ENCODE assay signal across 23 cellular contexts in genomic region chr14:38838979-38839323, GRCh38.
"Had no signal": no experiment of that assay in that cellular context is flagged by ENCODE, and none has a peak within 500 bp of the region (broad histone marks: within the 10 kb centered on the region; RNA-seq: fewer than 3 reads in every experiment).

No MANE protein-coding gene starts in this region.

- H3K9me3 ChIP-seq: gastrocnemius medialis, pancreas, thyroid gland, vagina had no signal

- ATAC-seq: effector memory CD8-positive, alpha-beta T cell; esophagus mucosa; left lobe of liver; sciatic nerve; stimulated activated naive CD8-positive, alpha-beta T cell treated with anti-CD3 and anti-CD28 coated beads, Interleukin-15, amount 100 ng/mL, for 72 hours had no signal

- H3K27ac Mint-ChIP-seq: effector memory CD8-positive, alpha-beta T cell; memory B cell; natural killer cell treated with Interleukin-12 subunit alpha and Interleukin-12 subunit beta and Interleukin-15 and Interleukin-18, amount 100 ng/mL, for 72 hours had no signal

- H3K4me3 ChIP-seq: gastrocnemius medialis, lung, pancreas, smooth muscle cell, thyroid gland, vagina had no signal

- FAIRE-seq: kidney, pancreas had no signal

- H3K4me2 ChIP-seq: smooth muscle cell had no signal

- H3K4me1 ChIP-seq: gastrocnemius medialis, thyroid gland, vagina had no signal

- H3K4me1 Mint-ChIP-seq: memory B cell; stimulated activated naive CD8-positive, alpha-beta T cell treated with anti-CD3 and anti-CD28 coated beads, Interleukin-15, amount 100 ng/mL, for 72 hours had no signal

- H3K27me3 Mint-ChIP-seq: memory B cell; natural killer cell treated with Interleukin-12 subunit alpha and Interleukin-12 subunit beta and Interleukin-15 and Interleukin-18, amount 100 ng/mL, for 72 hours had no signal

- H3K36me3 ChIP-seq: gastrocnemius medialis, pancreas, thyroid gland, vagina had no signal

- H3K36me3 Mint-ChIP-seq: memory B cell; natural killer cell treated with Interleukin-12 subunit alpha and Interleukin-12 subunit beta and Interleukin-15 and Interleukin-18, amount 100 ng/mL, for 72 hours had no signal

- H3K4me3 Mint-ChIP-seq: effector memory CD8-positive, alpha-beta T cell; memory B cell; natural killer cell treated with Interleukin-12 subunit alpha and Interleukin-12 subunit beta and Interleukin-15 and Interleukin-18, amount 100 ng/mL, for 72 hours; stimulated activated naive CD8-positive, alpha-beta T cell treated with anti-CD3 and anti-CD28 coated beads, Interleukin-15, amount 100 ng/mL, for 72 hours had no signal

- H3K27ac ChIP-seq: epithelial cell of prostate, gastrocnemius medialis, pancreas, thyroid gland, vagina had no signal

- H3K27me3 ChIP-seq: gastrocnemius medialis, pancreas, thyroid gland, vagina had no signal

- DNase-seq: cortex of kidney; effector memory CD8-positive, alpha-beta T cell; gastrocnemius medialis; head of caudate nucleus; stimulated activated CD4-positive, alpha-beta T cell treated with anti-CD3 and anti-CD28 coated beads, Interleukin-12 subunit alpha, Interleukin-12 subunit beta, amount 100 ng/mL, for 4 hours; stimulated activated CD4-positive, alpha-beta T cell treated with anti-CD3 and anti-CD28 coated beads, Interleukin-1b, Interleukin-23, amount 100 ng/mL, for 48 hours; stimulated activated CD4-positive, alpha-beta T cell treated with anti-CD3 and anti-CD28 coated beads, Interleukin-4, amount 100 ng/mL, for 1 hour; stimulated activated CD8-positive, alpha-beta memory T cell treated with anti-CD3 and anti-CD28 coated beads, Interleukin-4, amount 100 ng/mL, for 48 hours; stimulated activated naive CD4-positive, alpha-beta T cell; stimulated activated naive CD8-positive, alpha-beta T cell treated with anti-CD3 and anti-CD28 coated beads, Interleukin-15, amount 100 ng/mL, for 72 hours; thyroid gland; trophoblast cell had no signal

- H3K9me3 Mint-ChIP-seq: memory B cell; natural killer cell treated with Interleukin-12 subunit alpha and Interleukin-12 subunit beta and Interleukin-15 and Interleukin-18, amount 100 ng/mL, for 72 hours; stimulated activated naive CD8-positive, alpha-beta T cell treated with anti-CD3 and anti-CD28 coated beads, Interleukin-15, amount 100 ng/mL, for 72 hours had no signal
